In the genomic region with DNA sequence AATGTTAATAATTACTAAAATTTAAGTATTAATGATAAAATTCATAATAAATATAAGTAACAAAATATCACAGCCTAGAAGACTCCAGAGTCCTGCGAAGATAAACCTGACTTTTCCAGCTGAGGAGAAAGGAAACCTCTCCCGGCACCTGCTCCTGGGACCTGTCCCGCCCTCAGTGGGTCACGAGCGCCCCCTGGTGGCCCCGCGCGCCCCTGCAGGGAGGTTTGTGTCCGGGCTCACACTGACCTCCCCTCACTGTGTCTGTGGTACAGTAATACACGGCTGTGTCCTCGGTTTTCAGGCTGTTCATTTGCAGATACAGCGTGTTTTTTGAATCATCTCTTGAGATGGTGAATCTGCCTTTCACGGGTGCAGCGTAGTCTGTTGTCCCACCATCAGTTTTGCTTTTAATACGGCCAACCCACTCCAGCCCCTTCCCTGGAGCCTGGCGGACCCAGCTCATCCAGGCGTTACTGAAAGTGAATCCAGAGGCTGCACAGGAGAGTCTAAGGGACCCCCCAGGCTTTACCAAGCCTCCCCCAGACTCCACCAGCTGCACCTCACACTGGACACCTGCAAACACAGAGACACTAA, we compare ENCODE assay signal across 8 cellular contexts.
DNase-seq lines count a peak whose midpoint lies in the region; ATAC-seq and TF ChIP-seq lines count a peak whose summit lies in the region.
"Not testable (repeated sequence)": the region's sequence is repeated elsewhere in the genome, so short reads cannot be mapped to it uniquely, and the experiment has no call there.

No MANE protein-coding gene starts in this region.

- not testable (repeated sequence) for H3K36me3 Mint-ChIP-seq in activated T-cell treated with anti-CD3 and anti-CD28 coated beads, Interleukin-2, amount 50 U/mL, for 24 hours (ENCODE audit: low read depth)

- intact Hi-C loops in right lobe of liver (cut with DNase I); uterus (cut with DNase I; ENCODE audit: low total_unique reads): not testable (repeated sequence)

- not testable (repeated sequence) for H3K4me1 Mint-ChIP-seq in activated T-cell treated with anti-CD3 and anti-CD28 coated beads, Interleukin-2, amount 50 U/mL, for 24 hours (ENCODE audit: low read depth)

- H3K4me1 ChIP-seq in effector memory CD4-positive, alpha-beta T cell (ENCODE audit: control insufficient read depth, insufficient read depth, low read length, poor library complexity, severe bottlenecking); right lobe of liver; uterus: not testable (repeated sequence)

- 10% methylated on average over 15 of the region's 17 CpGs for WGBS in right lobe of liver (ENCODE audit: insufficient coverage, low coverage, low lambda C conversion rate, missing lambda C conversion rate)

- H3K4me3 Mint-ChIP-seq in activated T-cell treated with anti-CD3 and anti-CD28 coated beads, Interleukin-2, amount 50 U/mL, for 24 hours: not testable (repeated sequence)

- not testable (repeated sequence) for H3K4me3 ChIP-seq in effector memory CD4-positive, alpha-beta T cell (ENCODE audit: insufficient read depth, low read depth, low read length, poor library complexity, severe bottlenecking); right lobe of liver; uterus

- peak in 3 of 4 donors; percentile 44 to 66 (median 54) for ATAC-seq in right lobe of liver

- H3K27ac ChIP-seq in effector memory CD4-positive, alpha-beta T cell (ENCODE audit: insufficient read depth, low read length, poor library complexity, severe bottlenecking); right lobe of liver; uterus: not testable (repeated sequence)

- H3K27me3 Mint-ChIP-seq in activated T-cell treated with anti-CD3 and anti-CD28 coated beads, Interleukin-2, amount 50 U/mL, for 24 hours: not testable (repeated sequence)

- not testable (repeated sequence) for TF ChIP-seq POLR2A in right lobe of liver (IDR thresholded peaks at IDR 0.05); uterus (IDR thresholded peaks at IDR 0.05)

- not testable (repeated sequence) for H3K36me3 ChIP-seq in effector memory CD4-positive, alpha-beta T cell (ENCODE audit: control insufficient read depth, insufficient read depth, low read length); right lobe of liver; uterus

- H3K27ac Mint-ChIP-seq in activated T-cell treated with anti-CD3 and anti-CD28 coated beads, Interleukin-2, amount 50 U/mL, for 24 hours: not testable (repeated sequence)

- H3K27me3 ChIP-seq in effector memory CD4-positive, alpha-beta T cell (replicated peaks; ENCODE audit: control insufficient read depth, insufficient read depth, low read length, poor library complexity, severe bottlenecking); right lobe of liver; uterus: not testable (repeated sequence)

- TF ChIP-seq CTCF in right lobe of liver (IDR thresholded peaks at IDR 0.05) (peak; percentile 53 to 99 (median 98)), uterus (IDR thresholded peaks at IDR 0.05) (peak; percentile 46 to 78 (median 68))

- in situ Hi-C loops in G401 (cut with HindIII; ENCODE audit: low sequenced_read_pairs): not testable (repeated sequence)

- H3K9me3 ChIP-seq in effector memory CD4-positive, alpha-beta T cell (ENCODE audit: control insufficient read depth, low read length); right lobe of liver; uterus: not testable (repeated sequence)

- peak; percentile 22 for DNase-seq in G401 (ENCODE audit: low spot score)
- peak; percentile 80 for DNase-seq in NCI-H1694 (lab: John Stamatoyannopoulos, UW)
- peak; percentile 23 for DNase-seq in SW480 (ENCODE audit: low spot score)
- DNase-seq in activated T-cell treated with anti-CD3 and anti-CD28 coated beads, Interleukin-2, amount 50 U/mL, for 24 hours: peak; percentile 92
- peak; percentile 52 to 78 (median 60) for DNase-seq in effector memory CD4-positive, alpha-beta T cell
- peak; percentile 83 to 85 (median 83) for DNase-seq in right lobe of liver
- DNase-seq in stimulated activated CD4-positive, alpha-beta T cell treated with anti-CD3 and anti-CD28 coated beads, Interleukin-1b, Interleukin-23, amount 100 ng/mL, for 24 hours (ENCODE audit: low read depth in 4 of 4, low spot score in 1 of 4): peak; percentile 69 to 86 (median 76)
- peak; percentile 33 to 45 for DNase-seq in uterus

- H3K9me3 Mint-ChIP-seq in activated T-cell treated with anti-CD3 and anti-CD28 coated beads, Interleukin-2, amount 50 U/mL, for 24 hours: not testable (repeated sequence)

Comparison
In these comparisons a context has a peak if more than half of its experiments do, and no peak if none do; other contexts are left out.
1. DNase-seq: peak in every context shown above with its lines; median percentile 92 in activated T-cell treated with anti-CD3 and anti-CD28 coated beads, Interleukin-2, amount 50 U/mL, for 24 hours; 83 in right lobe of liver; 80 in NCI-H1694; 76 in stimulated activated CD4-positive, alpha-beta T cell treated with anti-CD3 and anti-CD28 coated beads, Interleukin-1b, Interleukin-23, amount 100 ng/mL, for 24 hours; 60 in effector memory CD4-positive, alpha-beta T cell; 39 in uterus; 23 in SW480; 22 in G401.